In genomic region chr20:58028123-58028522, GRCh38 we compare ENCODE assay signal across 1 cellular context.
TF ChIP-seq lines count a peak whose summit lies in the region.

No MANE protein-coding gene starts in this region.

TF ChIP-seq in endothelial cell of umbilical vein, 7 proteins besides CTCF, POLR2A, EP300 and RAD21:
- TF ChIP-seq GATA2 (IDR thresholded peaks at IDR 0.05; ENCODE audit: insufficient read depth, insufficient read length, low read depth, low read length) (no peak), POLR2AphosphoS5 (IDR thresholded peaks at IDR 0.05; ENCODE audit: insufficient read depth, low read depth, low read length) (no peak), JUN (IDR thresholded peaks at IDR 0.05; ENCODE audit: borderline replicate concordance, insufficient read depth, insufficient read length, low read depth) (no peak), MYC (IDR thresholded peaks at IDR 0.05; ENCODE audit: low read depth, low read length) (no peak), FOS (IDR thresholded peaks at IDR 0.05; ENCODE audit: borderline replicate concordance, insufficient read depth, low read length) (no peak), EZH2 (IDR thresholded peaks at IDR 0.05; ENCODE audit: borderline replicate concordance, low read depth, low read length, severe bottlenecking) (no peak)
- TF ChIP-seq, protein P1, sequence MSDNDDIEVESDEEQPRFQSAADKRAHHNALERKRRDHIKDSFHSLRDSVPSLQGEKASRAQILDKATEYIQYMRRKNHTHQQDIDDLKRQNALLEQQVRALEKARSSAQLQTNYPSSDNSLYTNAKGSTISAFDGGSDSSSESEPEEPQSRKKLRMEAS (IDR thresholded peaks at IDR 0.05; ENCODE audit: insufficient read depth, insufficient read length) = no peak
